ENCODE assay signal across 12 cellular contexts in genomic region chr21:29418813-29419212, GRCh38.
DNase-seq lines count a peak whose midpoint lies in the region; ATAC-seq and TF ChIP-seq lines count a peak whose summit lies in the region.
"Had no signal": no experiment of that assay in that cellular context is flagged by ENCODE, and none has a peak within 500 bp of the region (broad histone marks: within the 10 kb centered on the region; RNA-seq: fewer than 3 reads in every experiment).

No MANE protein-coding gene starts in this region.

- TF ChIP-seq CTCF in ascending aorta (IDR thresholded peaks at IDR 0.05) = no peak

- H3K27ac Mint-ChIP-seq in stimulated activated memory B cell treated with anti-CD40 and anti-IgM and Interleukin-4, amounts not matched to agents 10 μg/mL and 1 μg/mL and 100 μg/mL, for 72 hours = no peak overlapping the region
- H3K27ac Mint-ChIP-seq: activated naive CD4-positive, alpha-beta T cell treated with anti-CD3 and anti-CD28 coated beads, Interleukin-2, amount 50 U/mL, for 24 hours had no signal

- no peaks in the 10 kb centered on the region for H3K36me3 ChIP-seq in ascending aorta

- no peaks in the 10 kb centered on the region for H3K27me3 Mint-ChIP-seq in stimulated activated memory B cell treated with anti-CD40 and anti-IgM and Interleukin-4, amounts not matched to agents 10 μg/mL and 1 μg/mL and 100 μg/mL, for 72 hours
- H3K27me3 Mint-ChIP-seq: activated naive CD4-positive, alpha-beta T cell treated with anti-CD3 and anti-CD28 coated beads, Interleukin-2, amount 50 U/mL, for 24 hours had no signal

- H3K36me3 Mint-ChIP-seq in stimulated activated memory B cell treated with anti-CD40 and anti-IgM and Interleukin-4, amounts not matched to agents 10 μg/mL and 1 μg/mL and 100 μg/mL, for 72 hours = peaks cover 17% of the 10 kb centered on the region

- intact Hi-C loops in ascending aorta (cut with DNase I) = no loop called here

- no peaks in the 10 kb centered on the region for H3K9me3 ChIP-seq in ascending aorta

- no peaks in the 10 kb centered on the region for H3K27me3 ChIP-seq in ascending aorta

- H3K4me3 ChIP-seq in ascending aorta = no peak overlapping the region

- no peak overlapping the region for H3K4me3 Mint-ChIP-seq in stimulated activated memory B cell treated with anti-CD40 and anti-IgM and Interleukin-4, amounts not matched to agents 10 μg/mL and 1 μg/mL and 100 μg/mL, for 72 hours
- H3K4me3 Mint-ChIP-seq: activated naive CD4-positive, alpha-beta T cell treated with anti-CD3 and anti-CD28 coated beads, Interleukin-2, amount 50 U/mL, for 24 hours had no signal

- DNase-seq in NCI-H187 (lab: John Stamatoyannopoulos, UW) (no peak), NCI-H1105 treated with DMSO at 0.1 percent for 48 hours (lab: John Stamatoyannopoulos, UW) (no peak), glomerular visceral epithelial cell (ENCODE audit: extremely low spot score) (no peak), ascending aorta (ENCODE audit: low spot score in 2 of 2) (no peak)
- DNase-seq: activated CD4-positive, alpha-beta T cell treated with anti-CD3 and anti-CD28 coated beads, Interleukin-2, amount 50 U/mL, for 4 hours; MM.1S had no signal

- H3K27ac ChIP-seq in ascending aorta = no peak overlapping the region
- H3K27ac ChIP-seq: HL-60 had no signal

- H3K4me1 ChIP-seq in ascending aorta = no peaks in the 10 kb centered on the region

- peak; percentile 67 for ATAC-seq in GM18873 (IDR thresholded peaks at IDR 0.05; ENCODE audit: low FRiP score, unreplicated experiment)
- peak; percentile 75 for ATAC-seq in GM21737 (IDR thresholded peaks at IDR 0.05; ENCODE audit: unreplicated experiment)
- peak; percentile 65 for ATAC-seq in HG03565 (IDR thresholded peaks at IDR 0.05; ENCODE audit: unreplicated experiment)
- ATAC-seq in stimulated activated memory B cell treated with anti-CD40 and anti-IgM and Interleukin-4, amounts not matched to agents 10 μg/mL and 1 μg/mL and 100 μg/mL, for 72 hours = peak; percentile 57

- H3K9me3 Mint-ChIP-seq in stimulated activated memory B cell treated with anti-CD40 and anti-IgM and Interleukin-4, amounts not matched to agents 10 μg/mL and 1 μg/mL and 100 μg/mL, for 72 hours = no peaks in the 10 kb centered on the region
- H3K9me3 Mint-ChIP-seq: activated naive CD4-positive, alpha-beta T cell treated with anti-CD3 and anti-CD28 coated beads, Interleukin-2, amount 50 U/mL, for 24 hours had no signal

- H3K4me1 Mint-ChIP-seq in stimulated activated memory B cell treated with anti-CD40 and anti-IgM and Interleukin-4, amounts not matched to agents 10 μg/mL and 1 μg/mL and 100 μg/mL, for 72 hours = peaks cover 17% of the 10 kb centered on the region
